ENCODE assay signal across 8 cellular contexts in genomic region chrX:40170830-40171512, GRCh38.
A peak's percentile ranks its signal among the peaks of the same experiment; 100 is the strongest.
DNase-seq lines count a peak whose midpoint lies in the region; ATAC-seq, FAIRE-seq and TF ChIP-seq lines count a peak whose summit lies in the region.

No MANE protein-coding gene starts in this region.

- H3K9me3 Mint-ChIP-seq in activated naive CD4-positive, alpha-beta T cell treated with anti-CD3 and anti-CD28 coated beads for 36 hours, result no peaks in the 10 kb centered on the region

- H3K4me3 Mint-ChIP-seq in activated naive CD4-positive, alpha-beta T cell treated with anti-CD3 and anti-CD28 coated beads for 36 hours, result peak overlapping the region; percentile 91

- no peaks in the 10 kb centered on the region for H3K27me3 Mint-ChIP-seq in activated naive CD4-positive, alpha-beta T cell treated with anti-CD3 and anti-CD28 coated beads for 36 hours (ENCODE audit: low read depth)

- TF ChIP-seq POLR2A in right lobe of liver (IDR thresholded peaks at IDR 0.05), result no peak

- peaks cover 42% of the 10 kb centered on the region for H3K4me1 Mint-ChIP-seq in activated naive CD4-positive, alpha-beta T cell treated with anti-CD3 and anti-CD28 coated beads for 36 hours (ENCODE audit: low read depth)

- no peak for TF ChIP-seq CTCF in right lobe of liver (IDR thresholded peaks at IDR 0.05)
- TF ChIP-seq CTCF in upper lobe of right lung (IDR thresholded peaks at IDR 0.05), result no peak
- TF ChIP-seq CTCF in pancreas (IDR thresholded peaks at IDR 0.05), result no peak

- H3K9me3 ChIP-seq in right lobe of liver (no peaks in the 10 kb centered on the region), upper lobe of right lung (no peaks in the 10 kb centered on the region), pancreas (no peaks in the 10 kb centered on the region)

- ATAC-seq in right lobe of liver, result no peak
- ATAC-seq in upper lobe of right lung, result no peak
- no peak for ATAC-seq in pancreas
- no peak for ATAC-seq in GM18873 (IDR thresholded peaks at IDR 0.05; ENCODE audit: low FRiP score, unreplicated experiment)
- no peak for ATAC-seq in GM18858 (IDR thresholded peaks at IDR 0.05; ENCODE audit: unreplicated experiment)

- H3K4me3 ChIP-seq in right lobe of liver (no peak overlapping the region), upper lobe of right lung (peak overlapping the region; percentile 50), pancreas (peak overlapping the region in 1 of 4 donors; percentile 44)

- 21% methylated on average over 15 of the region's 17 CpGs for WGBS in right lobe of liver (ENCODE audit: insufficient coverage, low coverage, low lambda C conversion rate, missing lambda C conversion rate)
- WGBS in pancreas, 2 donors, result 37 to 75% methylated on average over 16 to 17 of the region's 17 CpGs

- H3K36me3 ChIP-seq in right lobe of liver (no peaks in the 10 kb centered on the region), upper lobe of right lung (no peaks in the 10 kb centered on the region), pancreas (no peaks in the 10 kb centered on the region)

- peak; percentile 48 for DNase-seq in activated naive CD4-positive, alpha-beta T cell treated with anti-CD3 and anti-CD28 coated beads for 36 hours
- no peak for DNase-seq in activated naive CD4-positive, alpha-beta T cell treated with anti-CD3 and anti-CD28 coated beads, Interleukin-2, amount 50 U/mL, for 16 hours
- DNase-seq in activated CD8-positive, alpha-beta memory T cell treated with anti-CD3 and anti-CD28 coated beads, Interleukin-2, amount 50 U/mL, for 4 hours, result peak; percentile 21
- DNase-seq in right lobe of liver (no peak), upper lobe of right lung (no peak), pancreas (no peak)

- H3K27ac ChIP-seq in right lobe of liver, result peak overlapping the region in 2 of 3 donors; percentile 79 to 91
- peak overlapping the region; percentile 86 for H3K27ac ChIP-seq in upper lobe of right lung
- peak overlapping the region in 2 of 4 donors; percentile 50 to 72 for H3K27ac ChIP-seq in pancreas

- intact Hi-C loops in activated naive CD4-positive, alpha-beta T cell treated with anti-CD3 and anti-CD28 coated beads for 36 hours (cut with micrococcal nuclease), result loop anchor here (1.0 to 10.0 kb wide), 6 partner anchors 96 to 1364 kb away; partner anchors contain the start of genes DDX3X, MED14 and USP9X
- intact Hi-C loops in right lobe of liver (cut with DNase I) (loop anchor here in 1 of 2 donors (5.0 to 10.0 kb wide), 2 partner anchors 74 to 156 kb away; partner anchors contain the start of gene BCOR), upper lobe of right lung (cut with DNase I) (no loop called here), pancreas (cut with DNase I) (loop anchor here in 1 of 3 donors (10.0 kb wide), 1 partner anchor 66 kb away; no protein-coding TSS in a partner anchor)

- no peak for FAIRE-seq in pancreas (lab: Jason Lieb, UNC)

- H3K4me1 ChIP-seq in right lobe of liver (peaks cover 0 to 20% (median 7%) of the 10 kb centered on the region in 4 donors), upper lobe of right lung (peaks cover 20% of the 10 kb centered on the region), pancreas (peaks cover 0 to 5% (median 0%) of the 10 kb centered on the region in 3 donors)

- H3K27ac Mint-ChIP-seq in activated naive CD4-positive, alpha-beta T cell treated with anti-CD3 and anti-CD28 coated beads for 36 hours, result peak overlapping the region; percentile 99

- peaks cover 5% of the 10 kb centered on the region for H3K36me3 Mint-ChIP-seq in activated naive CD4-positive, alpha-beta T cell treated with anti-CD3 and anti-CD28 coated beads for 36 hours (ENCODE audit: low read depth)

- H3K27me3 ChIP-seq in right lobe of liver (no peaks in the 10 kb centered on the region), upper lobe of right lung (no peaks in the 10 kb centered on the region), pancreas (peaks cover 0 to 21% (median 1%) of the 10 kb centered on the region in 4 donors)

- CTCF ChIA-PET in activated naive CD4-positive, alpha-beta T cell treated with anti-CD3 and anti-CD28 coated beads for 36 hours (lab: Charles Lee), result interaction anchor here (0.7 kb wide), 1 partner anchor 89 kb away, joined by 3 read pairs; no protein-coding TSS in a partner anchor

Comparison
In these comparisons a context has a peak if more than half of its experiments do, and no peak if none do; other contexts are left out.
1. DNase-seq: peak in activated naive CD4-positive, alpha-beta T cell treated with anti-CD3 and anti-CD28 coated beads for 36 hours (single experiment) and activated CD8-positive, alpha-beta memory T cell treated with anti-CD3 and anti-CD28 coated beads, Interleukin-2, amount 50 U/mL, for 4 hours (single experiment); none in activated naive CD4-positive, alpha-beta T cell treated with anti-CD3 and anti-CD28 coated beads, Interleukin-2, amount 50 U/mL, for 16 hours (single experiment), right lobe of liver (0 of 3), upper lobe of right lung (single experiment) and pancreas (0 of 6).